Comparison of ENCODE assay signal across 13 cellular contexts in the genomic region with DNA sequence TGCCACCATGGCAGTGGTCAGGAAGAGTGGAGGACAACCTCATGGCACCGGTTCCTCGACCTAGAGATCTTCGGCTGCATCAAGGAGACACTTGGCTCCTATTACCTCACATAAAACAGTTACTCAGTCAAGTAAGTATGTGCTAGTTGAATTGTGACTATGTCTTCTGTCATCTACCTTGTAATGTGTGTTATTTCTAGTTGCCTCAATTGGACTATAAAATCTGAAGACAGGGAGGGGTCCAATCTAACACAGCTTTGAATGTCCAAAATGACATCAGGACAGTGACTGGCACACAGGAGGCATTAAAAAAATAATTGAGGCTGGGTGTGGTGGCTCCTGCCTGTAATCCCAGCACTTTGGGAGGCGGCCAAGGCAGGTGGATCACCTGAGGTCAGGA.
"Had no signal": no experiment of that assay in that cellular context is flagged by ENCODE, and none has a peak within 500 bp of the region (broad histone marks: within the 10 kb centered on the region; RNA-seq: fewer than 3 reads in every experiment).

No MANE protein-coding gene starts in this region.

- DNase-seq: activated CD4-positive, alpha-beta T cell treated with anti-CD3 and anti-CD28 coated beads, Interleukin-2, amount 50 U/mL, for 48 hours; activated CD4-positive, CD25-positive, alpha-beta regulatory T cell treated with anti-CD3 and anti-CD28 coated beads, Interleukin-2, amount 50 U/mL, for 72 hours; activated gamma-delta T cell treated with Interleukin-2 at 50 U/mL for 16 hours; activated T-cell treated with anti-CD3 and anti-CD28 coated beads, Interleukin-2, amount 50 U/mL, for 48 hours; stimulated activated CD4-positive, alpha-beta T cell treated with anti-CD3 and anti-CD28 coated beads, Interleukin-15, amount 100 ng/mL, for 24 hours; stimulated activated CD4-positive, alpha-beta T cell treated with anti-CD3 and anti-CD28 coated beads, Interleukin-4, amount 100 ng/mL, for 24 hours; stomach; T-helper 2 cell had no signal

- H3K4me3 Mint-ChIP-seq: neural progenitor cell had no signal

- H3K9me3 Mint-ChIP-seq: neural progenitor cell had no signal

- H3K4me1 Mint-ChIP-seq: neural progenitor cell had no signal

- H3K27ac Mint-ChIP-seq: neural progenitor cell had no signal

- H3K4me1 ChIP-seq: gastroesophageal sphincter, neural progenitor cell, parathyroid adenoma had no signal

- ATAC-seq: gastroesophageal sphincter had no signal

- H3K4me3 ChIP-seq: cardiac muscle cell, gastroesophageal sphincter, neural progenitor cell, stomach, vagina had no signal

- H3K9me3 ChIP-seq: gastroesophageal sphincter, stomach, vagina had no signal

- H3K36me3 ChIP-seq: cardiac muscle cell, neural progenitor cell had no signal
